12 cellular contexts compared by ENCODE assay signal in the genomic region with DNA sequence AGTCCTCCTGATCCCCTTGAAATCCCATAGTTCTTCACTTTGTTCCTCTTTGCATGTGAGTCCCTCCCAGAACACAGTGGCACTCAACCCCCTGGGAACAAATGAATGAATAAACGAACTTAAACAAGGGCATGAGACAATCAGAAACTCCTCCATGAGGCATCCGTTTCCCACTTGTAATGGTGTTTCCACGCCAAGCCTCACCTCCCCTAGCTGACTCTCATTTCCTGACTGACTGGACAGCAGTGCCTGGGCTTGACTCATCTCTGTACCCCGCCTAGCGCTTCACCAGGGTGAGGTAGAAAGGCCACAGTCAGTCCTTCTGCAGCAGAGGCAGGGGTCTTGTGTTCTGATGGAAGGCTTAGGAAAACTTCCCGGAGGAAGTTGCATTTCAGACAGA. TPM values are rescaled to one million over a fixed set of nuclear protein-coding genes. Genes with fewer than 3 reads are reported as not detected.
DNase-seq lines count a peak whose midpoint lies in the region; ATAC-seq, FAIRE-seq and TF ChIP-seq lines count a peak whose summit lies in the region.
"Had no signal": no experiment of that assay in that cellular context is flagged by ENCODE, and none has a peak within 500 bp of the region (broad histone marks: within the 10 kb centered on the region; RNA-seq: fewer than 3 reads in every experiment).

No MANE protein-coding gene starts in this region.

- H3K9me3 Mint-ChIP-seq in activated naive CD4-positive, alpha-beta T cell treated with anti-CD3 and anti-CD28 coated beads for 36 hours = no peaks in the 10 kb centered on the region
- H3K9me3 Mint-ChIP-seq in activated naive CD4-positive, alpha-beta T cell treated with anti-CD3 and anti-CD28 coated beads, Interleukin-2, amount 10 ng/mL, durations not matched to agents 7 days and 5 days = no peaks in the 10 kb centered on the region

- TF ChIP-seq CTCF in bronchial epithelial cell (IDR thresholded peaks at IDR 0.05; ENCODE audit: insufficient read depth, low read length, severe bottlenecking) = no peak

- peaks cover 32% of the 10 kb centered on the region for H3K36me3 Mint-ChIP-seq in activated naive CD4-positive, alpha-beta T cell treated with anti-CD3 and anti-CD28 coated beads for 36 hours (ENCODE audit: low read depth)
- peaks cover 39% of the 10 kb centered on the region for H3K36me3 Mint-ChIP-seq in activated naive CD4-positive, alpha-beta T cell treated with anti-CD3 and anti-CD28 coated beads, Interleukin-2, amount 10 ng/mL, durations not matched to agents 7 days and 5 days

- H3K4me3 Mint-ChIP-seq in activated naive CD4-positive, alpha-beta T cell treated with anti-CD3 and anti-CD28 coated beads for 36 hours = no peak overlapping the region
- no peak overlapping the region for H3K4me3 Mint-ChIP-seq in activated naive CD4-positive, alpha-beta T cell treated with anti-CD3 and anti-CD28 coated beads, Interleukin-2, amount 10 ng/mL, durations not matched to agents 7 days and 5 days

- no peak overlapping the region for H3K27ac Mint-ChIP-seq in activated naive CD4-positive, alpha-beta T cell treated with anti-CD3 and anti-CD28 coated beads for 36 hours
- H3K27ac Mint-ChIP-seq in activated naive CD4-positive, alpha-beta T cell treated with anti-CD3 and anti-CD28 coated beads, Interleukin-2, amount 10 ng/mL, durations not matched to agents 7 days and 5 days = no peak overlapping the region

- no peaks in the 10 kb centered on the region for H3K27me3 Mint-ChIP-seq in activated naive CD4-positive, alpha-beta T cell treated with anti-CD3 and anti-CD28 coated beads for 36 hours (ENCODE audit: low read depth)
- no peaks in the 10 kb centered on the region for H3K27me3 Mint-ChIP-seq in activated naive CD4-positive, alpha-beta T cell treated with anti-CD3 and anti-CD28 coated beads, Interleukin-2, amount 10 ng/mL, durations not matched to agents 7 days and 5 days

- peaks cover 39% of the 10 kb centered on the region for H3K36me3 ChIP-seq in bronchial epithelial cell (ENCODE audit: control insufficient read depth, insufficient read depth, low read length)

- H3K27me3 ChIP-seq in bronchial epithelial cell (ENCODE audit: control insufficient read depth, insufficient read depth, low read length) = no peaks in the 10 kb centered on the region

- ATAC-seq in HG02763 (IDR thresholded peaks at IDR 0.05; ENCODE audit: unreplicated experiment) (no peak), HG03045 (IDR thresholded peaks at IDR 0.05; ENCODE audit: unreplicated experiment) (no peak)

- CTCF ChIA-PET in activated naive CD4-positive, alpha-beta T cell treated with anti-CD3 and anti-CD28 coated beads for 36 hours (lab: Charles Lee) = no interaction called here
- CTCF ChIA-PET in activated naive CD4-positive, alpha-beta T cell treated with anti-CD3 and anti-CD28 coated beads, Interleukin-2, amount 10 ng/mL, durations not matched to agents 7 days and 5 days (lab: Charles Lee) = no interaction called here

- peaks cover 6% of the 10 kb centered on the region for H3K4me1 Mint-ChIP-seq in activated naive CD4-positive, alpha-beta T cell treated with anti-CD3 and anti-CD28 coated beads for 36 hours (ENCODE audit: low read depth)
- H3K4me1 Mint-ChIP-seq in activated naive CD4-positive, alpha-beta T cell treated with anti-CD3 and anti-CD28 coated beads, Interleukin-2, amount 10 ng/mL, durations not matched to agents 7 days and 5 days = peaks cover 8% of the 10 kb centered on the region

- DNase-seq in activated naive CD4-positive, alpha-beta T cell treated with anti-CD3 and anti-CD28 coated beads for 36 hours = peak; percentile 41
- DNase-seq in activated naive CD4-positive, alpha-beta T cell treated with anti-CD3 and anti-CD28 coated beads, Interleukin-2, amount 10 ng/mL, durations not matched to agents 7 days and 5 days = no peak
- DNase-seq in M059J (ENCODE audit: low read depth) (peak; percentile 45), bronchial epithelial cell (ENCODE audit: low read depth) (peak; percentile 65), epidermal melanocyte (ENCODE audit: insufficient read length, low spot score) (no peak)
- DNase-seq in stimulated activated CD8-positive, alpha-beta memory T cell treated with anti-CD3 and anti-CD28 coated beads, Interleukin-15, amount 100 ng/mL, for 48 hours (ENCODE audit: low read depth in 2 of 2) = peak; percentile 27 to 29
- DNase-seq: activated effector memory CD4-positive, alpha-beta T cell treated with anti-CD3 and anti-CD28 coated beads, Interleukin-2, amount 50 U/mL, for 16 hours; effector CD4-positive, alpha-beta T cell; NCI-H1105 had no signal

- no peak for FAIRE-seq in bronchial epithelial cell (lab: Jason Lieb, UNC)

- no peak overlapping the region for H3K4me3 ChIP-seq in bronchial epithelial cell (ENCODE audit: low read depth, low read length)

- intact Hi-C loops in activated naive CD4-positive, alpha-beta T cell treated with anti-CD3 and anti-CD28 coated beads for 36 hours (cut with micrococcal nuclease) = no loop called here

RNA-seq across cellular contexts. Expression of a gene that starts 14.2 kb away (rescaled TPM):
- 10 to 100 TPM; 30.5 to 31.1 TPM for total RNA-seq in activated naive CD4-positive, alpha-beta T cell treated with anti-CD3 and anti-CD28 coated beads for 36 hours
- 16.0 and 29.8 TPM in 2 replicates for total RNA-seq in M059J (2014; rRNA removed; shearing (Covaris generic))
- 89.0 and 232 TPM in 2 replicates for total RNA-seq in bronchial epithelial cell

RNA-seq across cellular contexts. Expression of a gene that starts 14.6 kb away (rescaled TPM):
- total RNA-seq in activated naive CD4-positive, alpha-beta T cell treated with anti-CD3 and anti-CD28 coated beads for 36 hours = under 1 TPM; 0.21 to 0.54 TPM
- total RNA-seq in M059J (2014; rRNA removed; shearing (Covaris generic)) = not detected in 2 replicates
- total RNA-seq in bronchial epithelial cell = 0.13 and 0.53 TPM in 2 replicates

RNA-seq across cellular contexts. Expression of a gene that starts 23.3 kb away (rescaled TPM):
- under 1 TPM; 0.12 to 0.19 TPM for total RNA-seq in activated naive CD4-positive, alpha-beta T cell treated with anti-CD3 and anti-CD28 coated beads for 36 hours
- 0.32 TPM in 1 of 2 replicates, not detected in the other for total RNA-seq in M059J (2014; rRNA removed; shearing (Covaris generic))
- 0.26 and 0.53 TPM in 2 replicates for total RNA-seq in bronchial epithelial cell
- total RNA-seq: G401 had no signal

RNA-seq across cellular contexts. Expression of a gene that starts 24.5 kb away (rescaled TPM):
- total RNA-seq in activated naive CD4-positive, alpha-beta T cell treated with anti-CD3 and anti-CD28 coated beads for 36 hours = 10 to 100 TPM; 79.1 to 79.5 TPM
- total RNA-seq in M059J (2014; rRNA removed; shearing (Covaris generic)) = 4.8 and 11.0 TPM in 2 replicates
- 4.7 and 5.9 TPM in 2 replicates for total RNA-seq in bronchial epithelial cell

RNA-seq across cellular contexts. Expression of a gene that starts 44.3 kb away (rescaled TPM):
- 10 to 100 TPM; 68.6 to 70.2 TPM for total RNA-seq in activated naive CD4-positive, alpha-beta T cell treated with anti-CD3 and anti-CD28 coated beads for 36 hours
- 30.0 and 38.4 TPM in 2 replicates for total RNA-seq in M059J (2014; rRNA removed; shearing (Covaris generic))
- total RNA-seq in bronchial epithelial cell = 40.5 and 64.0 TPM in 2 replicates

Comparison
In these comparisons a context has a peak if more than half of its experiments do, and no peak if none do; other contexts are left out.
1. DNase-seq: peak in activated naive CD4-positive, alpha-beta T cell treated with anti-CD3 and anti-CD28 coated beads for 36 hours (single experiment), M059J (single experiment), bronchial epithelial cell (single experiment) and stimulated activated CD8-positive, alpha-beta memory T cell treated with anti-CD3 and anti-CD28 coated beads, Interleukin-15, amount 100 ng/mL, for 48 hours (2 of 2); none in activated naive CD4-positive, alpha-beta T cell treated with anti-CD3 and anti-CD28 coated beads, Interleukin-2, amount 10 ng/mL, durations not matched to agents 7 days and 5 days (single experiment) and epidermal melanocyte (single experiment).